22 cellular contexts compared by ENCODE assay signal in genomic region chr1:218485241-218485928, GRCh38.
"Had no signal": no experiment of that assay in that cellular context is flagged by ENCODE, and none has a peak within 500 bp of the region (broad histone marks: within the 10 kb centered on the region; RNA-seq: fewer than 3 reads in every experiment).

No MANE protein-coding gene starts in this region.

- H3K27me3 Mint-ChIP-seq: activated naive CD8-positive, alpha-beta T cell treated with anti-CD3 and anti-CD28 coated beads for 36 hours had no signal

- ATAC-seq: activated CD8-positive, alpha-beta memory T cell treated with anti-CD3 and anti-CD28 coated beads, Interleukin-2, amount 10 ng/mL, durations not matched to agents 7 days and 5 days; body of pancreas; left lung had no signal

- H3K4me3 ChIP-seq: body of pancreas, dorsolateral prefrontal cortex, left lung had no signal

- H3K36me3 ChIP-seq: left lung had no signal

- H3K4me3 Mint-ChIP-seq: activated CD4-positive, alpha-beta memory T cell treated with anti-CD3 and anti-CD28 coated beads, Interleukin-2, amount 10 ng/mL, durations not matched to agents 7 days and 5 days; activated CD8-positive, alpha-beta memory T cell treated with anti-CD3 and anti-CD28 coated beads, Interleukin-2, amount 10 ng/mL, durations not matched to agents 7 days and 5 days; activated naive CD8-positive, alpha-beta T cell treated with anti-CD3 and anti-CD28 coated beads for 36 hours; nephron progenitor cell; T-helper 2 cell treated with Interferon-gamma antibody and Interleukin-4, amounts not matched to agents 5 μg/mL and 100 μg/mL, for 36 hours had no signal

- H3K9me3 Mint-ChIP-seq: activated CD4-positive, alpha-beta memory T cell treated with anti-CD3 and anti-CD28 coated beads, Interleukin-2, amount 10 ng/mL, durations not matched to agents 7 days and 5 days; activated naive CD8-positive, alpha-beta T cell treated with anti-CD3 and anti-CD28 coated beads for 36 hours; nephron progenitor cell; T-helper 2 cell treated with Interferon-gamma antibody and Interleukin-4, amounts not matched to agents 5 μg/mL and 100 μg/mL, for 36 hours had no signal

- FAIRE-seq: colon had no signal

- H3K27ac Mint-ChIP-seq: activated CD4-positive, alpha-beta memory T cell treated with anti-CD3 and anti-CD28 coated beads, Interleukin-2, amount 10 ng/mL, durations not matched to agents 7 days and 5 days; activated CD8-positive, alpha-beta memory T cell treated with anti-CD3 and anti-CD28 coated beads, Interleukin-2, amount 10 ng/mL, durations not matched to agents 7 days and 5 days; activated naive CD8-positive, alpha-beta T cell treated with anti-CD3 and anti-CD28 coated beads for 36 hours; nephron progenitor cell; T-helper 2 cell treated with Interferon-gamma antibody and Interleukin-4, amounts not matched to agents 5 μg/mL and 100 μg/mL, for 36 hours had no signal

- H3K9me3 ChIP-seq: body of pancreas, left lung had no signal

- H3K27me3 ChIP-seq: body of pancreas, left lung had no signal

- DNase-seq: activated CD4-positive, alpha-beta memory T cell treated with anti-CD3 and anti-CD28 coated beads, Interleukin-2, amount 10 ng/mL, durations not matched to agents 7 days and 5 days; activated CD4-positive, alpha-beta T cell treated with anti-CD3 and anti-CD28 coated beads for 48 hours; activated CD4-positive, CD25-positive, alpha-beta regulatory T cell; activated CD8-positive, alpha-beta memory T cell treated with anti-CD3 and anti-CD28 coated beads, Interleukin-2, amount 10 ng/mL, durations not matched to agents 7 days and 5 days; activated naive CD8-positive, alpha-beta T cell treated with anti-CD3 and anti-CD28 coated beads for 36 hours; amniotic stem cell; body of pancreas; caudate nucleus; dorsolateral prefrontal cortex; foreskin melanocyte; hypothalamus; islet precursor cell; left lung; nephron progenitor cell; occipital lobe; retina; stimulated activated CD4-positive, alpha-beta T cell treated with anti-CD3 and anti-CD28 coated beads, Interleukin-12 subunit alpha, Interleukin-12 subunit beta, amount 100 ng/mL, for 4 hours; stimulated activated CD4-positive, alpha-beta T cell treated with anti-CD3 and anti-CD28 coated beads, Interleukin-1b, Interleukin-23, amount 100 ng/mL, for 48 hours; stimulated activated CD8-positive, alpha-beta memory T cell treated with anti-CD3 and anti-CD28 coated beads, Interleukin-4, amount 100 ng/mL, for 48 hours; stimulated activated naive CD4-positive, alpha-beta T cell had no signal

- H3K27ac ChIP-seq: body of pancreas, dorsolateral prefrontal cortex, left lung had no signal

- H3K36me3 Mint-ChIP-seq: activated CD8-positive, alpha-beta memory T cell treated with anti-CD3 and anti-CD28 coated beads, Interleukin-2, amount 10 ng/mL, durations not matched to agents 7 days and 5 days; activated naive CD8-positive, alpha-beta T cell treated with anti-CD3 and anti-CD28 coated beads for 36 hours had no signal

- H3K4me1 Mint-ChIP-seq: activated CD4-positive, alpha-beta memory T cell treated with anti-CD3 and anti-CD28 coated beads, Interleukin-2, amount 10 ng/mL, durations not matched to agents 7 days and 5 days; activated CD8-positive, alpha-beta memory T cell treated with anti-CD3 and anti-CD28 coated beads, Interleukin-2, amount 10 ng/mL, durations not matched to agents 7 days and 5 days; activated naive CD8-positive, alpha-beta T cell treated with anti-CD3 and anti-CD28 coated beads for 36 hours had no signal
